ENCODE assay signal across 9 cellular contexts in the genomic region with DNA sequence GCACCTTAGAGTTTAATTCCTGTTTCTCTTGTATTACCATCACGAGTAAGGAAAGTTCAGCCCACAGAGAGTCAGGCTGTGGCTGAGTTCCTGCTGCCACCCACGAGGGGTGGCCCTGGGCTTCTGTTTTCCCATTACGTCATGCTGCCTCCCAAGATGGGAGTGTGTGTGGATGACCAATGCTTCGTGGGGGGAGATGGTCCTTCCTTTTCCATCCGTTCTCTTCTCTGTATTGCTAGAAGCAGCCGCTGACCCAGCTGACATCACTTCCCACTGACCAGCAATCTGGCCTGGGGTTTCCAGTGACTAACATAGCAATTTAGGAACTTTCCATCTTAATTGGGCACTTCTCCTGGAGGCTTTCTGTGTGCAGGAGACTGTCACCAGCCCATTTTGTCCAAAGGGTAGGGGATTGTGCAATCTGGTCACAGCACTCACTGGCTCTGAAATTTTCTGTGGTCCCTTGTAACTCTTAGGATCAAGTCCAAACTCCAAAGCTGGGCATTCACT. TPM values are rescaled to one million over a fixed set of nuclear protein-coding genes. Genes with fewer than 3 reads are reported as not detected.
DNase-seq lines count a peak whose midpoint lies in the region; ATAC-seq and TF ChIP-seq lines count a peak whose summit lies in the region.
"Had no signal": no experiment of that assay in that cellular context is flagged by ENCODE, and none has a peak within 500 bp of the region (broad histone marks: within the 10 kb centered on the region; RNA-seq: fewer than 3 reads in every experiment).

No MANE protein-coding gene starts in this region.

- peak overlapping the region; percentile 63 to 85 for H3K27ac ChIP-seq in left lung
- H3K27ac ChIP-seq in thoracic aorta = peak overlapping the region; percentile 93 to 97

- CTCF ChIA-PET in AG04449 (lab: Yijun Ruan, JAX) = interaction anchor here (1.3 to 3.6 kb wide), 3 partner anchors 9 to 48 kb away, joined by 3 to 22 read pairs (median 5); a partner anchor contains a TSS

- in situ Hi-C loops in astrocyte of the spinal cord (cut with HindIII; ENCODE audit: low sequenced_read_pairs) = no loop called here

- H3K4me1 ChIP-seq in left lung (peaks cover 0 to 55% of the 10 kb centered on the region in 2 donors), thoracic aorta (ENCODE audit: control insufficient read depth in 1 of 2, low read depth in 2 of 2) (peaks cover 13 to 21% of the 10 kb centered on the region in 2 donors)

- POLR2A ChIA-PET in AG04449 (lab: Yijun Ruan, JAX) = interaction anchor here (0.6 to 1.3 kb wide), 2 partner anchors 18 to 20 kb away, joined by 3 read pairs; no protein-coding TSS in a partner anchor

- peaks cover 0 to 3% of the 10 kb centered on the region in 2 donors for H3K9me3 ChIP-seq in left lung
- H3K9me3 ChIP-seq in thoracic aorta = no peaks in the 10 kb centered on the region

- no peak overlapping the region for H3K4me3 ChIP-seq in AG04449 (ENCODE audit: low read depth, low read length)
- no peak overlapping the region for H3K4me3 ChIP-seq in astrocyte of the spinal cord (ENCODE audit: low read depth, low read length)
- H3K4me3 ChIP-seq in left lung = no peak overlapping the region
- H3K4me3 ChIP-seq in thoracic aorta = peak overlapping the region; percentile 51

- H3K27me3 ChIP-seq in left lung (no peaks in the 10 kb centered on the region), thoracic aorta (replicated peaks; ENCODE audit: insufficient read depth) (no peaks in the 10 kb centered on the region)

- DNase-seq in AG04449 (ENCODE audit: low read depth, low spot score) = peak; percentile 77
- DNase-seq in astrocyte of the spinal cord (ENCODE audit: low read depth, low spot score) = peak; percentile 97
- DNase-seq in left lung = peak; percentile 83 to 87
- peak; percentile 90 for DNase-seq in thoracic aorta (ENCODE audit: low spot score)
- DNase-seq in cortex of kidney (lab: John Stamatoyannopoulos, UW) = no peak
- DNase-seq in NCI-H774 (lab: John Stamatoyannopoulos, UW) = no peak
- DNase-seq in NCI-H1694 (lab: John Stamatoyannopoulos, UW) = no peak
- DNase-seq: activated T-cell treated with anti-CD3 and anti-CD28 coated beads, Interleukin-2, amount 50 U/mL, for 4 hours had no signal

- peak; percentile 57 for ATAC-seq in HG02678 (IDR thresholded peaks at IDR 0.05; ENCODE audit: unreplicated experiment)
- ATAC-seq in left lung = peak; percentile 93
- peak; percentile 100 for ATAC-seq in thoracic aorta (ENCODE audit: insufficient number of reproducible peaks, low FRiP score, low read depth)

- H3K36me3 ChIP-seq in left lung (peaks cover 0 to 22% of the 10 kb centered on the region in 2 donors), thoracic aorta (peaks cover 2% of the 10 kb centered on the region)

- intact Hi-C loops in left lung (cut with DNase I) = no loop called here

- TF ChIP-seq CTCF in AG04449 (IDR thresholded peaks at IDR 0.05; ENCODE audit: insufficient read depth, low read length, missing control alignments) = no peak
- TF ChIP-seq CTCF in astrocyte of the spinal cord (IDR thresholded peaks at IDR 0.05; ENCODE audit: low read depth, low read length) = no peak
- TF ChIP-seq CTCF in left lung (IDR thresholded peaks at IDR 0.05) = peak in 1 of 2 donors; percentile 20
- no peak for TF ChIP-seq CTCF in thoracic aorta (IDR thresholded peaks at IDR 0.05)

RNA-seq across cellular contexts. Expression of a gene that starts 9.3 kb away (rescaled TPM):
- total RNA-seq in left lung (1 to 10 TPM; 3.3 to 8.5 TPM), thoracic aorta (10 to 100 TPM in 1 of 2 donors, 1 to 10 TPM in 1; 5.7 to 13.8 TPM)

RNA-seq across cellular contexts. Expression of a gene that starts 32.4 kb away (rescaled TPM):
- total RNA-seq in left lung = 10 to 100 TPM; 36.8 to 40.7 TPM
- total RNA-seq in thoracic aorta = 10 to 100 TPM; 25.9 to 43.7 TPM

RNA-seq across cellular contexts. Expression of a gene that starts 58.5 kb away (rescaled TPM):
- total RNA-seq in left lung (100 to 1,000 TPM; 114 to 126 TPM), thoracic aorta (100 to 1,000 TPM in 1 of 2 donors, 10 to 100 TPM in 1; 55.0 to 126 TPM)

Comparison
In these comparisons a context has a peak if more than half of its experiments do, and no peak if none do; other contexts are left out.
1. DNase-seq: peak in AG04449 (single experiment), astrocyte of the spinal cord (single experiment), left lung (2 of 2) and thoracic aorta (single experiment); none in cortex of kidney (single experiment), NCI-H774 (single experiment) and NCI-H1694 (single experiment).
2. Peak in every context shown above with its lines, with median percentiles within 50 percentile points of each other: ATAC-seq.